29 cellular contexts compared by ENCODE assay signal in the genomic region with DNA sequence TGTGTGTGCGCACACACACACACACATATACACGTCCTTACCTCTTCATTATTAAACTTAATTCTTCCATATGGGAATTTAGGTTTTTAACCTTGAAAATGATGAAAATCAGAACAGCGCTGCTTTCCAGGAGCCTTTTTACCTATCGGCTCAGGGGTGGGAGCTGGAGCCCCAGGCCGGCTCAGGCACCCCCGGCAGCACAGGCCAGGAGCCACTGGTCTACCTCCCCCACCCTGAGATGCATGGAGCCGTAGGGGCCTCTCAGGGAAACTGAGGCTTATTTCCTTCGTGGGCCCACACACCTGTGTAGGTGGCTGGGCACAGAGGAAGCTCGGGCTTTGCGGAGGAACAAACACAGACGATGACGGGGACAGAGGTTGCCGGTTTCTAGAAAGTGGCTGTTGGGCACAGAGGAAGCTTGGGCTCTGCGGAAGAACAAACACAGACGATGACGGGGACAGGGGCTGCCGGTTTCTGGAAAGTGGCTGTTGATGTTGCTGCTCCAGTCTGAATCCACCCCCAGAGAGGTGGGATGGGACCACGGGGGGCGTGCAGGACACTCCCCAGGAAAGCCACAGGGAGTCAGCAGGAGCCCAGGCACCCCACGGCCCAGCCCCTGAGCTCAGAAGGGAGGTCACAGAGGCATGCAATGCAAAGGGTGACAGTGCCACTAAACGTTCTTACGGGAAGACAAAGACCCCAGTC.
A peak's percentile ranks its signal among the peaks of the same experiment; 100 is the strongest.
DNase-seq lines count a peak whose midpoint lies in the region; ATAC-seq and TF ChIP-seq lines count a peak whose summit lies in the region.
"Had no signal": no experiment of that assay in that cellular context is flagged by ENCODE, and none has a peak within 500 bp of the region (broad histone marks: within the 10 kb centered on the region; RNA-seq: fewer than 3 reads in every experiment).

No MANE protein-coding gene starts in this region.

- H3K4me1 ChIP-seq in heart left ventricle (no peaks in the 10 kb centered on the region), lower lobe of right lung (no peaks in the 10 kb centered on the region)
- H3K4me1 ChIP-seq: adrenal gland, esophagus muscularis mucosa, gastrocnemius medialis had no signal

- 57 to 73% (median 66%) methylated on average over 21 to 22 of the region's 22 CpGs for WGBS in heart left ventricle, 4 donors

- CTCF ChIA-PET in activated CD8-positive, alpha-beta memory T cell treated with anti-CD3 and anti-CD28 coated beads, Interleukin-2, amount 10 ng/mL, durations not matched to agents 7 days and 5 days (lab: Charles Lee), result no interaction called here

- H3K36me3 Mint-ChIP-seq in activated CD8-positive, alpha-beta memory T cell treated with anti-CD3 and anti-CD28 coated beads, Interleukin-2, amount 10 ng/mL, durations not matched to agents 7 days and 5 days, result no peaks in the 10 kb centered on the region

- H3K27ac ChIP-seq in heart left ventricle, result no peak overlapping the region
- H3K27ac ChIP-seq in lower lobe of right lung, result no peak overlapping the region
- H3K27ac ChIP-seq: adrenal gland, brain microvascular endothelial cell, C4-2B, esophagus muscularis mucosa, gastrocnemius medialis, WERI-Rb-1 had no signal

- TF ChIP-seq POLR2A in heart left ventricle (IDR thresholded peaks at IDR 0.05), result no peak

- intact Hi-C loops in Right ventricle myocardium inferior (cut with DNase I) (no loop called here), heart left ventricle (cut with DNase I) (no loop called here), lower lobe of right lung (cut with DNase I) (no loop called here)

- no peaks in the 10 kb centered on the region for H3K4me1 Mint-ChIP-seq in activated CD8-positive, alpha-beta memory T cell treated with anti-CD3 and anti-CD28 coated beads, Interleukin-2, amount 10 ng/mL, durations not matched to agents 7 days and 5 days

- peak; percentile 37 for DNase-seq in Right ventricle myocardium inferior (ENCODE audit: missing footprints)
- no peak for DNase-seq in heart left ventricle
- DNase-seq in activated CD8-positive, alpha-beta memory T cell treated with anti-CD3 and anti-CD28 coated beads, Interleukin-2, amount 10 ng/mL, durations not matched to agents 7 days and 5 days, result peak; percentile 29
- peak; percentile 9 for DNase-seq in lower lobe of right lung
- DNase-seq in NCI-H1417 treated with DMSO at 0.1 percent for 48 hours (lab: John Stamatoyannopoulos, UW), result no peak
- no peak for DNase-seq in DMS 273 (lab: John Stamatoyannopoulos, UW; ENCODE audit: unreplicated experiment)
- no peak for DNase-seq in HK-2 (ENCODE audit: unreplicated experiment)
- DNase-seq: activated CD4-positive, alpha-beta T cell treated with anti-CD3 and anti-CD28 coated beads, Interleukin-2, amount 50 U/mL, for 48 hours; brain microvascular endothelial cell; effector memory CD4-positive, alpha-beta T cell; gastrocnemius medialis; GF-D8; mammary epithelial cell; MM.1S; NCI-H1436; NCI-H524; occipital lobe; stimulated activated CD4-positive, alpha-beta T cell treated with anti-CD3 and anti-CD28 coated beads, Interleukin-4, amount 100 ng/mL, for 1 hour; stimulated activated naive CD4-positive, alpha-beta T cell treated with Interleukin-2 at 50 U/mL for 16 hours; trophoblast cell; WERI-Rb-1 had no signal

- H3K4me3 Mint-ChIP-seq in activated CD8-positive, alpha-beta memory T cell treated with anti-CD3 and anti-CD28 coated beads, Interleukin-2, amount 10 ng/mL, durations not matched to agents 7 days and 5 days, result no peak overlapping the region
- H3K4me3 Mint-ChIP-seq: T-helper 2 cell treated with Interferon-gamma antibody and Interleukin-4, amounts not matched to agents 5 μg/mL and 100 μg/mL, for 36 hours had no signal

- no peak for TF ChIP-seq CTCF in heart left ventricle (IDR thresholded peaks at IDR 0.05)
- TF ChIP-seq CTCF in lower lobe of right lung (IDR thresholded peaks at IDR 0.05), result no peak

- H3K9me3 ChIP-seq in heart left ventricle (peaks cover 0 to 5% (median 0%) of the 10 kb centered on the region in 12 donors), lower lobe of right lung (no peaks in the 10 kb centered on the region)
- H3K9me3 ChIP-seq: adrenal gland, esophagus muscularis mucosa, gastrocnemius medialis had no signal

- H3K36me3 ChIP-seq in heart left ventricle (no peaks in the 10 kb centered on the region), lower lobe of right lung (no peaks in the 10 kb centered on the region)
- H3K36me3 ChIP-seq: adrenal gland, brain microvascular endothelial cell, esophagus muscularis mucosa, gastrocnemius medialis, WERI-Rb-1 had no signal

- no peaks in the 10 kb centered on the region for H3K9me3 Mint-ChIP-seq in activated CD8-positive, alpha-beta memory T cell treated with anti-CD3 and anti-CD28 coated beads, Interleukin-2, amount 10 ng/mL, durations not matched to agents 7 days and 5 days (ENCODE audit: low read depth)
- H3K9me3 Mint-ChIP-seq: activated T-helper 2 cell treated with anti-CD3 and anti-CD28 coated beads, Interferon-gamma antibody, Interleukin-2, Interleukin-4, amounts not matched to agents 10 μg/mL and 5 μg/mL and 100 μg/mL, durations not matched to agents 14 hours and 24 hours and 36 hours; T-helper 2 cell treated with Interferon-gamma antibody and Interleukin-4, amounts not matched to agents 5 μg/mL and 100 μg/mL, for 36 hours had no signal

- peaks cover 30% of the 10 kb centered on the region for H3K27me3 Mint-ChIP-seq in activated CD8-positive, alpha-beta memory T cell treated with anti-CD3 and anti-CD28 coated beads, Interleukin-2, amount 10 ng/mL, durations not matched to agents 7 days and 5 days

- peaks cover 0 to 35% (median 13%) of the 10 kb centered on the region in 9 donors for H3K27me3 ChIP-seq in heart left ventricle
- H3K27me3 ChIP-seq in lower lobe of right lung (ENCODE audit: low read depth), result peaks cover 24% of the 10 kb centered on the region
- H3K27me3 ChIP-seq: brain microvascular endothelial cell had no signal

- peak overlapping the region; percentile 21 for H3K27ac Mint-ChIP-seq in activated CD8-positive, alpha-beta memory T cell treated with anti-CD3 and anti-CD28 coated beads, Interleukin-2, amount 10 ng/mL, durations not matched to agents 7 days and 5 days
- H3K27ac Mint-ChIP-seq: activated T-helper 2 cell treated with anti-CD3 and anti-CD28 coated beads, Interferon-gamma antibody, Interleukin-2, Interleukin-4, amounts not matched to agents 10 μg/mL and 5 μg/mL and 100 μg/mL, durations not matched to agents 14 hours and 24 hours and 36 hours; T-helper 2 cell treated with Interferon-gamma antibody and Interleukin-4, amounts not matched to agents 5 μg/mL and 100 μg/mL, for 36 hours had no signal

- ATAC-seq in Right ventricle myocardium inferior (no peak), heart left ventricle (no peak), lower lobe of right lung (no peak), HG03354 (IDR thresholded peaks at IDR 0.05; ENCODE audit: poor library complexity, severe bottlenecking, unreplicated experiment) (no peak)
- ATAC-seq in activated CD8-positive, alpha-beta memory T cell treated with anti-CD3 and anti-CD28 coated beads, Interleukin-2, amount 10 ng/mL, durations not matched to agents 7 days and 5 days, result no peak
- ATAC-seq: gastrocnemius medialis, K562, Panc1 had no signal

- H3K4me3 ChIP-seq in heart left ventricle, result no peak overlapping the region
- no peak overlapping the region for H3K4me3 ChIP-seq in lower lobe of right lung
- H3K4me3 ChIP-seq: adrenal gland, esophagus muscularis mucosa, gastrocnemius medialis, K562 had no signal

Comparison
In these comparisons a context has a peak if more than half of its experiments do, and no peak if none do; other contexts are left out.
1. DNase-seq: peak in Right ventricle myocardium inferior (single experiment), activated CD8-positive, alpha-beta memory T cell treated with anti-CD3 and anti-CD28 coated beads, Interleukin-2, amount 10 ng/mL, durations not matched to agents 7 days and 5 days (single experiment) and lower lobe of right lung (single experiment); none in heart left ventricle (0 of 5), NCI-H1417 treated with DMSO at 0.1 percent for 48 hours (single experiment), DMS 273 (single experiment) and HK-2 (single experiment).